In genomic region chr6:160973856-160974255, GRCh38 we compare ENCODE assay signal across 13 cellular contexts. TPM values are rescaled to one million over a fixed set of nuclear protein-coding genes. Genes with fewer than 3 reads are reported as not detected.
A peak's percentile ranks its signal among the peaks of the same experiment; 100 is the strongest.
DNase-seq lines count a peak whose midpoint lies in the region; ATAC-seq and TF ChIP-seq lines count a peak whose summit lies in the region.
"Had no signal": no experiment of that assay in that cellular context is flagged by ENCODE, and none has a peak within 500 bp of the region (broad histone marks: within the 10 kb centered on the region; RNA-seq: fewer than 3 reads in every experiment).

No MANE protein-coding gene starts in this region.

- H3K36me3 ChIP-seq in brain microvascular endothelial cell (replicated peaks) (no peaks in the 10 kb centered on the region), suprapubic skin (no peaks in the 10 kb centered on the region)

- no peak for TF ChIP-seq CTCF in brain microvascular endothelial cell (IDR thresholded peaks at IDR 0.05; ENCODE audit: low read depth, low read length, missing control alignments)
- TF ChIP-seq CTCF in suprapubic skin (IDR thresholded peaks at IDR 0.05): no peak

- in situ Hi-C loops in brain microvascular endothelial cell (cut with HindIII; ENCODE audit: low pct_ligation_motif_present, low sequenced_read_pairs): loop anchor here (25.0 kb wide), 1 partner anchor 388 kb away; no protein-coding TSS in a partner anchor

- intact Hi-C loops in left ventricle myocardium superior (cut with micrococcal nuclease): no loop called here

- ATAC-seq in left ventricle myocardium superior: peak; percentile 30
- no peak for ATAC-seq in HG03097 (IDR thresholded peaks at IDR 0.05; ENCODE audit: low FRiP score, unreplicated experiment)

- DNase-seq in HCEC 1CT (peak; percentile 47), brain microvascular endothelial cell (peak; percentile 19), left ventricle myocardium superior (no peak), suprapubic skin (ENCODE audit: low spot score in 2 of 2) (no peak), SW 1271 (lab: John Stamatoyannopoulos, UW) (no peak)
- DNase-seq in stimulated activated CD4-positive, alpha-beta T cell treated with anti-CD3 and anti-CD28 coated beads, Interleukin-12 subunit alpha, Interleukin-12 subunit beta, amount 100 ng/mL, for 4 hours: no peak
- DNase-seq in activated effector memory CD4-positive, alpha-beta T cell treated with Interleukin-2 at 50 U/mL for 16 hours: no peak
- DNase-seq: activated CD4-positive, alpha-beta T cell treated with anti-CD3 and anti-CD28 coated beads, Interleukin-2, amount 50 U/mL, for 48 hours; CD8-positive, alpha-beta memory T cell; NCI-H1417; PC-9 had no signal

- H3K27me3 ChIP-seq in brain microvascular endothelial cell (replicated peaks) (no peaks in the 10 kb centered on the region), suprapubic skin (no peaks in the 10 kb centered on the region)

- H3K4me1 ChIP-seq in suprapubic skin: peaks cover 35% of the 10 kb centered on the region
- H3K4me1 ChIP-seq: psoas muscle had no signal

- no peaks in the 10 kb centered on the region for H3K9me3 ChIP-seq in suprapubic skin
- H3K9me3 ChIP-seq: psoas muscle had no signal

- TF ChIP-seq POLR2A in suprapubic skin (IDR thresholded peaks at IDR 0.05): no peak

- peak overlapping the region; percentile 41 for H3K27ac ChIP-seq in brain microvascular endothelial cell
- peak overlapping the region; percentile 85 for H3K27ac ChIP-seq in suprapubic skin
- H3K27ac ChIP-seq: PC-9, psoas muscle had no signal

- H3K4me3 ChIP-seq in brain microvascular endothelial cell (ENCODE audit: low read depth, low read length): no peak overlapping the region
- H3K4me3 ChIP-seq in suprapubic skin: no peak overlapping the region
- H3K4me3 ChIP-seq: PC-9, psoas muscle had no signal

- WGBS in suprapubic skin: 37% methylated on average over 2 of the region's 2 CpGs

- no peak for TF ChIP-seq EP300 in suprapubic skin (IDR thresholded peaks at IDR 0.05)

RNA-seq across cellular contexts. Expression of gene MAP3K4, which starts 17.7 kb away (rescaled TPM):
- 43.6 TPM for total RNA-seq in left ventricle myocardium superior
- 10 to 100 TPM; 29.2 to 83.2 (median 45.2) TPM for total RNA-seq in suprapubic skin

Comparison
In these comparisons a context has a peak if more than half of its experiments do, and no peak if none do; other contexts are left out.
1. DNase-seq: peak in HCEC 1CT (single experiment) and brain microvascular endothelial cell (single experiment); none in left ventricle myocardium superior (single experiment), suprapubic skin (0 of 2), stimulated activated CD4-positive, alpha-beta T cell treated with anti-CD3 and anti-CD28 coated beads, Interleukin-12 subunit alpha, Interleukin-12 subunit beta, amount 100 ng/mL, for 4 hours (single experiment), activated effector memory CD4-positive, alpha-beta T cell treated with Interleukin-2 at 50 U/mL for 16 hours (single experiment) and SW 1271 (0 of 2).